ENCODE assay signal across 25 cellular contexts in genomic region chr2:95292623-95293260, GRCh38. TPM values are rescaled to one million over a fixed set of nuclear protein-coding genes. Genes with fewer than 3 reads are reported as not detected.
DNase-seq lines count a peak whose midpoint lies in the region; ATAC-seq and TF ChIP-seq lines count a peak whose summit lies in the region.
"Had no signal": no experiment of that assay in that cellular context is flagged by ENCODE, and none has a peak within 500 bp of the region (broad histone marks: within the 10 kb centered on the region; RNA-seq: fewer than 3 reads in every experiment).

No MANE protein-coding gene starts in this region.

- H3K4me1 ChIP-seq in left ventricle myocardium inferior = no peaks in the 10 kb centered on the region
- H3K4me1 ChIP-seq: BLaER1 treated with 17β-estradiol and CSF1 and Interleukin-3, amounts not matched to agents 10 nM and 100 nM; HAP-1; right lobe of liver had no signal

- intact Hi-C loops in left ventricle myocardium inferior (cut with micrococcal nuclease) = no loop called here

- peaks cover 32% of the 10 kb centered on the region for H3K27me3 ChIP-seq in left ventricle myocardium inferior (ENCODE audit: low read depth)
- H3K27me3 ChIP-seq: BLaER1 treated with 17β-estradiol and CSF1 and Interleukin-3, amounts not matched to agents 10 nM and 100 nM; ovary; right lobe of liver had no signal

- H3K9me3 ChIP-seq in left ventricle myocardium inferior (replicated peaks) = peaks cover 28% of the 10 kb centered on the region
- H3K9me3 ChIP-seq: HAP-1, ovary, right lobe of liver had no signal

- peak overlapping the region; percentile 61 for H3K27ac ChIP-seq in epithelial cell of prostate
- no peak overlapping the region for H3K27ac ChIP-seq in left ventricle myocardium inferior (replicated peaks)
- H3K27ac ChIP-seq: BLaER1 treated with 17β-estradiol and CSF1 and Interleukin-3, amounts not matched to agents 10 nM and 100 nM; ovary; right lobe of liver had no signal

- H3K4me3 ChIP-seq in left ventricle myocardium inferior = no peak overlapping the region
- H3K4me3 ChIP-seq: BLaER1 treated with 17β-estradiol and CSF1 and Interleukin-3, amounts not matched to agents 10 nM and 100 nM; HAP-1; ovary; right lobe of liver had no signal

- peaks cover 3% of the 10 kb centered on the region for H3K36me3 ChIP-seq in left ventricle myocardium inferior
- H3K36me3 ChIP-seq: BLaER1 treated with 17β-estradiol and CSF1 and Interleukin-3, amounts not matched to agents 10 nM and 100 nM; HAP-1; ovary; right lobe of liver had no signal

- no peak for TF ChIP-seq CTCF in left ventricle myocardium inferior (IDR thresholded peaks at IDR 0.05; ENCODE audit: borderline replicate concordance)

- DNase-seq in A172 (ENCODE audit: low spot score) (peak; percentile 44), HK-2 (ENCODE audit: unreplicated experiment) (peak; percentile 33), RPMI7951 (ENCODE audit: low read depth) (peak; percentile 93), epithelial cell of prostate (ENCODE audit: low read depth, low spot score) (no peak), left ventricle myocardium inferior (no peak), T-helper 2 cell (no peak)
- DNase-seq: ACHN; activated CD4-positive, CD25-positive, alpha-beta regulatory T cell treated with anti-CD3 and anti-CD28 coated beads, Interleukin-2, amount 50 U/mL, for 72 hours; activated T-cell treated with anti-CD3 and anti-CD28 coated beads, Interleukin-2, amount 50 U/mL, for 72 hours; effector memory CD4-positive, alpha-beta T cell; glutamatergic neuron; left colon; naive thymus-derived CD4-positive, alpha-beta T cell; NCI-H1436; NCI-H82; OCI-M1; ovary; right lobe of liver; substantia nigra; T-helper 9 cell had no signal

- ATAC-seq in HG02885 (IDR thresholded peaks at IDR 0.05; ENCODE audit: poor library complexity, unreplicated experiment) = no peak
- ATAC-seq in HG02970 (IDR thresholded peaks at IDR 0.05; ENCODE audit: low FRiP score, unreplicated experiment) = no peak
- ATAC-seq: activated naive CD4-positive, alpha-beta T cell treated with anti-CD3 and anti-CD28 coated beads, Interleukin-2, amount 50 U/mL, for 72 hours; activated T-cell treated with anti-CD3 and anti-CD28 coated beads, Interleukin-2, amount 50 U/mL, for 72 hours; left colon; naive thymus-derived CD4-positive, alpha-beta T cell; right lobe of liver had no signal

RNA-seq across cellular contexts. Expression of gene KCNIP3, which starts 4.4 kb away (rescaled TPM):
- total RNA-seq in A172 (2014; rRNA removed; shearing (Covaris generic)) = 3.8 and 7.3 TPM in 2 replicates
- total RNA-seq in RPMI7951 (2014; rRNA removed; shearing (Covaris generic)) = 4.1 and 10.8 TPM in 2 replicates
- total RNA-seq in left ventricle myocardium inferior = 4.6 TPM
- total RNA-seq: activated naive CD4-positive, alpha-beta T cell treated with anti-CD3 and anti-CD28 coated beads, Interleukin-2, amount 50 U/mL, for 72 hours; activated T-cell treated with anti-CD3 and anti-CD28 coated beads, Interleukin-2, amount 50 U/mL, for 72 hours had no signal

RNA-seq across cellular contexts. Expression of gene PROM2, which starts 18.5 kb away (rescaled TPM):
- total RNA-seq in A172 (2014; rRNA removed; shearing (Covaris generic)) = 0.31 and 1.3 TPM in 2 replicates
- total RNA-seq in RPMI7951 (2014; rRNA removed; shearing (Covaris generic)) = 1.8 and 2.4 TPM in 2 replicates
- total RNA-seq in left ventricle myocardium inferior = 1.4 TPM

Comparison
In these comparisons a context has a peak if more than half of its experiments do, and no peak if none do; other contexts are left out.
1. DNase-seq: peak in A172 (single experiment), HK-2 (single experiment) and RPMI7951 (single experiment); none in epithelial cell of prostate (single experiment), left ventricle myocardium inferior (single experiment) and T-helper 2 cell (0 of 5).